Comparison of ENCODE assay signal across 1 cellular context in genomic region chr5:139641116-139642080, GRCh38.
TF ChIP-seq lines count a peak whose summit lies in the region.

No MANE protein-coding gene starts in this region.

TF ChIP-seq in GM23338, 12 proteins besides CTCF, POLR2A, EP300 and RAD21 (continued from another document):
- TF ChIP-seq ZNF462 (CRISPR knock-in tag; IDR thresholded peaks at IDR 0.05) (no peak), ZNF114 (CRISPR knock-in tag; IDR thresholded peaks at IDR 0.05) (no peak), EZH2phosphoT487 (IDR thresholded peaks at IDR 0.05; ENCODE audit: unreplicated experiment) (no peak), CREB1 (CRISPR knock-in tag; IDR thresholded peaks at IDR 0.05; ENCODE audit: low read depth) (no peak), JUNB (IDR thresholded peaks at IDR 0.05; ENCODE audit: unreplicated experiment) (no peak)
- TF ChIP-seq, protein P1, sequence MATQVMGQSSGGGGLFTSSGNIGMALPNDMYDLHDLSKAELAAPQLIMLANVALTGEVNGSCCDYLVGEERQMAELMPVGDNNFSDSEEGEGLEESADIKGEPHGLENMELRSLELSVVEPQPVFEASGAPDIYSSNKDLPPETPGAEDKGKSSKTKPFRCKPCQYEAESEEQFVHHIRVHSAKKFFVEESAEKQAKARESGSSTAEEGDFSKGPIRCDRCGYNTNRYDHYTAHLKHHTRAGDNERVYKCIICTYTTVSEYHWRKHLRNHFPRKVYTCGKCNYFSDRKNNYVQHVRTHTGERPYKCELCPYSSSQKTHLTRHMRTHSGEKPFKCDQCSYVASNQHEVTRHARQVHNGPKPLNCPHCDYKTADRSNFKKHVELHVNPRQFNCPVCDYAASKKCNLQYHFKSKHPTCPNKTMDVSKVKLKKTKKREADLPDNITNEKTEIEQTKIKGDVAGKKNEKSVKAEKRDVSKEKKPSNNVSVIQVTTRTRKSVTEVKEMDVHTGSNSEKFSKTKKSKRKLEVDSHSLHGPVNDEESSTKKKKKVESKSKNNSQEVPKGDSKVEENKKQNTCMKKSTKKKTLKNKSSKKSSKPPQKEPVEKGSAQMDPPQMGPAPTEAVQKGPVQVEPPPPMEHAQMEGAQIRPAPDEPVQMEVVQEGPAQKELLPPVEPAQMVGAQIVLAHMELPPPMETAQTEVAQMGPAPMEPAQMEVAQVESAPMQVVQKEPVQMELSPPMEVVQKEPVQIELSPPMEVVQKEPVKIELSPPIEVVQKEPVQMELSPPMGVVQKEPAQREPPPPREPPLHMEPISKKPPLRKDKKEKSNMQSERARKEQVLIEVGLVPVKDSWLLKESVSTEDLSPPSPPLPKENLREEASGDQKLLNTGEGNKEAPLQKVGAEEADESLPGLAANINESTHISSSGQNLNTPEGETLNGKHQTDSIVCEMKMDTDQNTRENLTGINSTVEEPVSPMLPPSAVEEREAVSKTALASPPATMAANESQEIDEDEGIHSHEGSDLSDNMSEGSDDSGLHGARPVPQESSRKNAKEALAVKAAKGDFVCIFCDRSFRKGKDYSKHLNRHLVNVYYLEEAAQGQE (IDR thresholded peaks at IDR 0.05; ENCODE audit: unreplicated experiment): no peak
